ENCODE assay signal across 8 cellular contexts in genomic region chr9:81689343-81690175, GRCh38.
A peak's percentile ranks its signal among the peaks of the same experiment; 100 is the strongest.
DNase-seq lines count a peak whose midpoint lies in the region; ATAC-seq and TF ChIP-seq lines count a peak whose summit lies in the region.

Gene TLE1, minus strand, starts transcription at chr9:81689547. Its CDS starts 1,307 bp downstream, at chr9:81688240.

- H3K36me3 Mint-ChIP-seq in nephron progenitor cell (ENCODE audit: low read depth): no peaks in the 10 kb centered on the region

- POLR2A ChIA-PET in RWPE1 (lab: Yijun Ruan, JAX; ENCODE audit: low non-redundant PET): interaction anchor here (0.6 kb wide), 1 partner anchor 169 kb away, joined by 3 read pairs; no protein-coding TSS in a partner anchor

- no peaks in the 10 kb centered on the region for H3K79me2 ChIP-seq in KMS-11 (ENCODE audit: insufficient read depth, low read depth)

- CTCF ChIA-PET in RWPE1 (lab: Yijun Ruan, JAX): interaction anchor here (0.6 to 0.7 kb wide), 2 partner anchors 40 to 674 kb away, joined by 3 to 4 read pairs; no protein-coding TSS in a partner anchor

- peak within 1 kb of the TSS; percentile 94 for H3K4me2 ChIP-seq in KMS-11

- peak within 1 kb of the TSS; percentile 81 for H2AFZ ChIP-seq in KMS-11 (ENCODE audit: low read depth)

- peaks cover 27% of the 10 kb centered on the region for H3K27me3 Mint-ChIP-seq in nephron progenitor cell (ENCODE audit: low read depth, poor library complexity)

- peak within 1 kb of the TSS; percentile 52 for H3K9ac ChIP-seq in KMS-11

- ATAC-seq in GM21786 (IDR thresholded peaks at IDR 0.05; ENCODE audit: unreplicated experiment): peak; percentile 72
- ATAC-seq in stimulated activated naive CD8-positive, alpha-beta T cell treated with anti-CD3 and anti-CD28 coated beads, Interleukin-15, Interleukin-2, amounts not matched to agents 100 U/mL and 50 U/mL, for 24 hours: peak; percentile 85

- peaks cover 25% of the 10 kb centered on the region for H3K4me1 Mint-ChIP-seq in nephron progenitor cell

- H4K20me1 ChIP-seq in KMS-11 (ENCODE audit: insufficient read depth): no peaks in the 10 kb centered on the region

- H3K4me1 ChIP-seq in KMS-11 (ENCODE audit: low read depth, poor library complexity, severe bottlenecking): peaks cover 17% of the 10 kb centered on the region

- H3K4me3 Mint-ChIP-seq in nephron progenitor cell: peak within 1 kb of the TSS; percentile 100

- H3K4me3 ChIP-seq in KMS-11 (IDR thresholded peaks at IDR 0.05; ENCODE audit: insufficient read depth, low read depth, low read length): no peak within 1 kb of the TSS
- H3K4me3 ChIP-seq in foreskin fibroblast (ENCODE audit: low read depth in 1 of 2, low read length in 2 of 2): peak within 1 kb of the TSS; percentile 78 to 82

- peak; percentile 100 for DNase-seq in DMS 273 (lab: John Stamatoyannopoulos, UW; ENCODE audit: unreplicated experiment)
- peak; percentile 100 for DNase-seq in RWPE1 (ENCODE audit: low spot score)
- DNase-seq in activated naive CD4-positive, alpha-beta T cell treated with Interleukin-2 at 50 U/mL for 16 hours: peak; percentile 71
- peak; percentile 100 for DNase-seq in foreskin fibroblast
- peak; percentile 99 for DNase-seq in nephron progenitor cell
- DNase-seq in stimulated activated naive CD8-positive, alpha-beta T cell treated with anti-CD3 and anti-CD28 coated beads, Interleukin-15, Interleukin-2, amounts not matched to agents 100 U/mL and 50 U/mL, for 24 hours: peak; percentile 84

- H3K27ac ChIP-seq in KMS-11 (peak within 1 kb of the TSS; percentile 46; the same call in 1 of the 2 replicates), RWPE1 (peak within 1 kb of the TSS; percentile 96)

- peak within 1 kb of the TSS; percentile 99 for H3K27ac Mint-ChIP-seq in nephron progenitor cell

- no peak for TF ChIP-seq CTCF in KMS-11 (conservative IDR thresholded peaks at IDR 0.05; ENCODE audit: low read depth, low read length)
- no peak for TF ChIP-seq CTCF in RWPE1 (conservative IDR thresholded peaks at IDR 0.05; ENCODE audit: low read depth)
- TF ChIP-seq CTCF in foreskin fibroblast (IDR thresholded peaks at IDR 0.05; ENCODE audit: low read depth, low read length): no peak
- TF ChIP-seq CTCF in nephron progenitor cell (IDR thresholded peaks at IDR 0.05): no peak

- H3K36me3 ChIP-seq in KMS-11 (ENCODE audit: insufficient read depth): no peaks in the 10 kb centered on the region

- no peaks in the 10 kb centered on the region for H3K9me3 Mint-ChIP-seq in nephron progenitor cell

- peaks cover 3% of the 10 kb centered on the region; the same call in 1 of the 2 replicates for H3K27me3 ChIP-seq in KMS-11 (ENCODE audit: insufficient read depth, low read depth)
